Comparison of ENCODE assay signal across 12 cellular contexts in the genomic region with DNA sequence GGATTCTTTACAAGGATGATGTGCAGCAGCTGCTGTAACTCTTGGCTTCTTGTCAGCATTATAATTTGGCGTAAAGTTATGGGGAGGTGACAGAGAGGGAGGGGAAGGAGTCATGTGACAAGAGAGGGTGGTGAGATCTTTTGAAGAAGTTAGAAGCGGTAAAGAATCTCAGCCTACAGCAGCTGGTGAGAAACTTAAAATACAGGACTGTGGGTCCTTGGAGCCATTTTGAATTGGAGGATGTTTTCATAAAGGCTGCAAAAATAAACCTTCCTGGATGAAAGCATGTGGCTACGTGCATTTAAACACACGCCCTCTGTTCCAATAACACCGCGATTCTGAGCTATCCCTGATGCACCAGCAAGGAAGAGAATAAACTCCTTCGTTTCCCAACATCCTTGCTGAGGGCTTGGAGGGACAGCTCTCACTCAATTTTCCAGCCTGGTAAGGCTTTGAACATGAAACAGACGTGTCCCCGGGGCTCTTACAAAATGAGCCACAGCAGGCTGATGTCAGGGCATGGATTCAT.
DNase-seq lines count a peak whose midpoint lies in the region; ATAC-seq and TF ChIP-seq lines count a peak whose summit lies in the region.
"Had no signal": no experiment of that assay in that cellular context is flagged by ENCODE, and none has a peak within 500 bp of the region (broad histone marks: within the 10 kb centered on the region; RNA-seq: fewer than 3 reads in every experiment).

No MANE protein-coding gene starts in this region.

- peak; percentile 87 for DNase-seq in DMS79 treated with DMSO at 0.1 percent for 48 hours (lab: John Stamatoyannopoulos, UW)
- DNase-seq in PC-9 = no peak
- no peak for DNase-seq in endodermal cell
- DNase-seq in NCI-H2227 (lab: John Stamatoyannopoulos, UW; ENCODE audit: unreplicated experiment) = no peak
- DNase-seq in posterior cingulate gyrus = no peak
- no peak for DNase-seq in anterior cingulate cortex (lab: John Stamatoyannopoulos, UW)
- DNase-seq: activated CD8-positive, alpha-beta memory T cell treated with anti-CD3 and anti-CD28 coated beads, Interleukin-2, amount 50 U/mL, for 48 hours had no signal

- H3K9me3 ChIP-seq in PC-9 (ENCODE audit: insufficient read depth, low read depth) (peaks cover 14% of the 10 kb centered on the region; the same call in 1 of the 2 replicates), endodermal cell (ENCODE audit: control insufficient read depth, low read length) (peaks cover 30% of the 10 kb centered on the region), neuron (ENCODE audit: low read length) (peaks cover 5% of the 10 kb centered on the region)

- ATAC-seq in HG02981 (IDR thresholded peaks at IDR 0.05; ENCODE audit: unreplicated experiment) = no peak

- H3K27me3 ChIP-seq in PC-9 (ENCODE audit: insufficient read depth, low read depth) = no peaks in the 10 kb centered on the region
- no peaks in the 10 kb centered on the region for H3K27me3 ChIP-seq in endodermal cell (ENCODE audit: control insufficient read depth, insufficient read depth, low read length, poor library complexity, severe bottlenecking)
- H3K27me3 ChIP-seq in neuron (ENCODE audit: insufficient read depth, low read length) = no peaks in the 10 kb centered on the region

- H3K4me1 ChIP-seq in PC-9 (replicated peaks; ENCODE audit: insufficient read depth) = no peaks in the 10 kb centered on the region
- H3K4me1 ChIP-seq in endodermal cell (ENCODE audit: control insufficient read depth, insufficient read depth, low read length) = no peaks in the 10 kb centered on the region
- H3K4me1 ChIP-seq in neuron (ENCODE audit: insufficient read depth, low read length) = no peaks in the 10 kb centered on the region

- POLR2A ChIA-PET in PC-9 (lab: Charles Lee; ENCODE audit: unreplicated experiment) = interaction anchor here (0.7 kb wide), 1 partner anchor 120 kb away, joined by 3 read pairs; no protein-coding TSS in a partner anchor

- H3K4me3 ChIP-seq in PC-9 = no peak overlapping the region
- H3K4me3 ChIP-seq in endodermal cell (ENCODE audit: low read length) = no peak overlapping the region
- H3K4me3 ChIP-seq in neuron (ENCODE audit: low read length) = no peak overlapping the region

- H3K9me2 ChIP-seq in PC-9 (ENCODE audit: insufficient read depth) = no peaks in the 10 kb centered on the region

- H3K9me3 Mint-ChIP-seq in endodermal cell = peaks cover 32% of the 10 kb centered on the region

- H3F3A ChIP-seq in PC-9 (ENCODE audit: insufficient read depth, low read depth) = no peaks in the 10 kb centered on the region

- H3K4me1 Mint-ChIP-seq in endodermal cell = no peaks in the 10 kb centered on the region
- H3K4me1 Mint-ChIP-seq: central memory CD8-positive, alpha-beta T cell had no signal

- TSS peak; percentile 57 for BruUV-seq in PC-9 (replicated peaks; lab: Mats Ljungman, UMichigan)

- H3K4me2 ChIP-seq in PC-9 = no peak overlapping the region

- H3K27ac ChIP-seq in PC-9 = no peak overlapping the region
- peak overlapping the region; percentile 81 for H3K27ac ChIP-seq in endodermal cell (ENCODE audit: low read depth, low read length)
- H3K27ac ChIP-seq: C4-2B, HL-60 had no signal

- CTCF ChIA-PET in PC-9 (lab: Charles Lee) = interaction anchor here (0.7 kb wide), 2 partner anchors 85 to 265 kb away, joined by 4 to 6 read pairs; no protein-coding TSS in a partner anchor

- H3K27me3 Mint-ChIP-seq in endodermal cell (ENCODE audit: insufficient read depth) = no peaks in the 10 kb centered on the region

- TF ChIP-seq CTCF in PC-9 (conservative IDR thresholded peaks at IDR 0.05) (no peak), endodermal cell (conservative IDR thresholded peaks at IDR 0.05) (no peak)

- H3K27ac Mint-ChIP-seq in endodermal cell = no peak overlapping the region

- H2AFZ ChIP-seq in PC-9 (no peak overlapping the region), neuron (ENCODE audit: low read depth, low read length) (peak overlapping the region; percentile 33)

- intact Hi-C loops in PC-9 (cut with micrococcal nuclease; ENCODE audit: unreplicated experiment) (no loop called here), posterior cingulate gyrus (cut with DNase I) (no loop called here)

- H3K36me3 ChIP-seq in PC-9 (ENCODE audit: low read depth) = no peaks in the 10 kb centered on the region
- H3K36me3 ChIP-seq in endodermal cell (ENCODE audit: control insufficient read depth, insufficient read depth, low read length) = no peaks in the 10 kb centered on the region
- no peaks in the 10 kb centered on the region for H3K36me3 ChIP-seq in neuron (ENCODE audit: insufficient read depth, low read length)

- H3K4me3 Mint-ChIP-seq in endodermal cell = no peak overlapping the region
- H3K4me3 Mint-ChIP-seq: central memory CD8-positive, alpha-beta T cell had no signal

- WGBS in endodermal cell (ENCODE audit: insufficient coverage in 1 of 2, insufficient read length in 1 of 2), 2 experiments = 91 to 93% methylated on average over 6 to 9 of the region's 9 CpGs

- H3K79me2 ChIP-seq in PC-9 (ENCODE audit: low read depth) = no peaks in the 10 kb centered on the region

- no peaks in the 10 kb centered on the region for H4K20me1 ChIP-seq in PC-9 (ENCODE audit: insufficient read depth)

- H3K36me3 Mint-ChIP-seq in endodermal cell (ENCODE audit: low read depth) = peaks cover 10% of the 10 kb centered on the region

- H3K9ac ChIP-seq in endodermal cell (ENCODE audit: extremely low read depth, low read length, poor library complexity, severe bottlenecking) = no peak overlapping the region
